17 cellular contexts compared by ENCODE assay signal in genomic region chr13:26993780-26994179, GRCh38.
DNase-seq lines count a peak whose midpoint lies in the region; ATAC-seq and TF ChIP-seq lines count a peak whose summit lies in the region.
"Had no signal": no experiment of that assay in that cellular context is flagged by ENCODE, and none has a peak within 500 bp of the region (broad histone marks: within the 10 kb centered on the region; RNA-seq: fewer than 3 reads in every experiment).

No MANE protein-coding gene starts in this region.

- no peak for ATAC-seq in Panc1
- ATAC-seq: CD8-positive, alpha-beta T cell; GM23338 had no signal

- DNase-seq in Panc1 (ENCODE audit: low read depth, low spot score), result no peak
- no peak for DNase-seq in esophagus squamous epithelium (lab: John Stamatoyannopoulos, UW)
- DNase-seq in neuronal stem cell (ENCODE audit: low spot score), result no peak
- DNase-seq in suprapubic skin (ENCODE audit: low spot score in 2 of 2), result peak; percentile 19 to 40
- DNase-seq in CD14-positive monocyte (ENCODE audit: low spot score), result no peak
- DNase-seq in kidney tubule cell (ENCODE audit: low spot score), result no peak
- no peak for DNase-seq in vagina (ENCODE audit: extremely low spot score in 2 of 2)
- DNase-seq: BE2C; CD8-positive, alpha-beta T cell; COR-L47; DMS153; DMS79 treated with DMSO at 0.1 percent for 48 hours; EL; H9; IMR-90 had no signal

- H3K27ac ChIP-seq in Panc1 (ENCODE audit: low read length) (peak overlapping the region; percentile 100), esophagus squamous epithelium (peak overlapping the region in 3 of 4 donors; percentile 45 to 72 (median 54)), neuronal stem cell (replicated peaks; ENCODE audit: low read length) (no peak overlapping the region), suprapubic skin (no peak overlapping the region), vagina (no peak overlapping the region)
- H3K27ac ChIP-seq: C4-2B had no signal

- intact Hi-C loops in Panc1 (cut with micrococcal nuclease; ENCODE audit: unreplicated experiment), result no loop called here
- intact Hi-C loops in esophagus squamous epithelium (cut with DNase I), result no loop called here
- intact Hi-C loops in CD14-positive monocyte (cut with micrococcal nuclease), result no loop called here
- intact Hi-C loops in vagina (cut with DNase I), result no loop called here

- H3K4me3 ChIP-seq in Panc1 (ENCODE audit: low read depth in 2 of 2, low read length in 2 of 2), result no peak overlapping the region
- no peak overlapping the region for H3K4me3 ChIP-seq in esophagus squamous epithelium
- no peak overlapping the region for H3K4me3 ChIP-seq in neuronal stem cell (ENCODE audit: low read length in 2 of 2)
- H3K4me3 ChIP-seq in suprapubic skin, result no peak overlapping the region
- H3K4me3 ChIP-seq in vagina, result no peak overlapping the region
- H3K4me3 ChIP-seq: GM23338 had no signal

- H3K9ac ChIP-seq in neuronal stem cell (ENCODE audit: low read depth, low read length, poor library complexity), result no peak overlapping the region

- no peak overlapping the region for H3K4me2 ChIP-seq in neuronal stem cell (ENCODE audit: insufficient read depth, low read length, poor library complexity, severe bottlenecking)
- H3K4me2 ChIP-seq: GM23338 had no signal

- H3K27me3 Mint-ChIP-seq in CD14-positive monocyte (ENCODE audit: low read depth in 3 of 3), result peaks cover 0 to 6% (median 6%) of the 10 kb centered on the region in 3 donors

- no peak overlapping the region for H4K8ac ChIP-seq in neuronal stem cell (ENCODE audit: low read depth, low read length)

- no peak for TF ChIP-seq CTCF in Panc1 (IDR thresholded peaks at IDR 0.05)
- no peak for TF ChIP-seq CTCF in esophagus squamous epithelium (IDR thresholded peaks at IDR 0.05)
- no peak for TF ChIP-seq CTCF in suprapubic skin (IDR thresholded peaks at IDR 0.05)
- TF ChIP-seq CTCF in CD14-positive monocyte (IDR thresholded peaks at IDR 0.05), result no peak
- no peak for TF ChIP-seq CTCF in vagina (IDR thresholded peaks at IDR 0.05)

- TF ChIP-seq POLR2A in esophagus squamous epithelium (IDR thresholded peaks at IDR 0.05) (no peak), suprapubic skin (IDR thresholded peaks at IDR 0.05) (no peak), vagina (IDR thresholded peaks at IDR 0.05) (no peak)

- H2BK5ac ChIP-seq in neuronal stem cell (ENCODE audit: low read length), result no peak overlapping the region

- H3K27me3 ChIP-seq in Panc1 (ENCODE audit: control insufficient read depth, insufficient read depth, low read length), result no peaks in the 10 kb centered on the region
- H3K27me3 ChIP-seq in esophagus squamous epithelium, result peaks cover 0 to 12% (median 0%) of the 10 kb centered on the region in 4 donors
- peaks cover 0 to 3% (median 0%) of the 10 kb centered on the region in 3 experiments for H3K27me3 ChIP-seq in neuronal stem cell (ENCODE audit: control insufficient read depth in 3 of 3, insufficient read depth in 3 of 3, low read depth in 1 of 3, low read length in 3 of 3)
- peaks cover 9% of the 10 kb centered on the region for H3K27me3 ChIP-seq in suprapubic skin
- H3K27me3 ChIP-seq in vagina, result no peaks in the 10 kb centered on the region
- H3K27me3 ChIP-seq: BE2C had no signal

- peaks cover 4% of the 10 kb centered on the region for H3K4me1 Mint-ChIP-seq in CD14-positive monocyte
- H3K4me1 Mint-ChIP-seq: GM23338, H9 had no signal

- H3K14ac ChIP-seq in neuronal stem cell (ENCODE audit: low read length), result no peak overlapping the region

- no peak for TF ChIP-seq EP300 in suprapubic skin (IDR thresholded peaks at IDR 0.05)

- no peak overlapping the region for H3K27ac Mint-ChIP-seq in CD14-positive monocyte
- H3K27ac Mint-ChIP-seq: CD8-positive, alpha-beta T cell; GM23338; H9 had no signal

- H3K36me3 Mint-ChIP-seq in CD14-positive monocyte, result no peaks in the 10 kb centered on the region
- H3K36me3 Mint-ChIP-seq: CD8-positive, alpha-beta T cell had no signal

- H3K23ac ChIP-seq in neuronal stem cell (ENCODE audit: low read depth, low read length, poor library complexity), result peak overlapping the region; percentile 25

- H3K4me1 ChIP-seq in Panc1 (ENCODE audit: control insufficient read depth, insufficient read depth, low read length) (peaks cover 52% of the 10 kb centered on the region), esophagus squamous epithelium (peaks cover 0 to 41% (median 16%) of the 10 kb centered on the region in 3 donors), neuronal stem cell (ENCODE audit: control insufficient read depth in 2 of 2, insufficient read depth in 1 of 2, low read depth in 1 of 2, low read length in 2 of 2) (no peaks in the 10 kb centered on the region), suprapubic skin (no peaks in the 10 kb centered on the region), vagina (peaks cover 15% of the 10 kb centered on the region)
- H3K4me1 ChIP-seq: BE2C had no signal

- H2BK15ac ChIP-seq in neuronal stem cell (ENCODE audit: low read length), result no peak overlapping the region

- H3K4ac ChIP-seq in neuronal stem cell (ENCODE audit: low read length), result no peak overlapping the region

- in situ Hi-C loops in Panc1 (cut with HindIII; ENCODE audit: low pct_unique_long_range_greater_than_20kb, low sequenced_read_pairs), result no loop called here

- 88 to 100% methylated on average over 1 to 2 of the region's 3 CpGs for WGBS in esophagus squamous epithelium, 2 donors
- no CpG with 5 or more reads among the region's 3 CpGs for WGBS in neuronal stem cell (ENCODE audit: extremely low coverage in 2 of 2, insufficient read length in 2 of 2, insufficient replicate concordance in 1 of 2), 2 donors
- WGBS in suprapubic skin, result 87% methylated on average over 3 of the region's 3 CpGs

- no peaks in the 10 kb centered on the region for H3K79me1 ChIP-seq in neuronal stem cell (ENCODE audit: low read depth, low read length)

- no peak overlapping the region for H2AK5ac ChIP-seq in neuronal stem cell (ENCODE audit: low read depth, low read length)

- peaks cover 0 to 2% (median 0%) of the 10 kb centered on the region in 7 donors for H3K9me3 Mint-ChIP-seq in CD14-positive monocyte
- H3K9me3 Mint-ChIP-seq: CD8-positive, alpha-beta T cell; GM23338 had no signal

- no TSS peak for BruUV-seq in Panc1 (replicated peaks; lab: Mats Ljungman, UMichigan)

- H3K18ac ChIP-seq in neuronal stem cell (ENCODE audit: low read length), result no peak overlapping the region

- H4K91ac ChIP-seq in neuronal stem cell (ENCODE audit: low read depth, low read length, poor library complexity), result no peak overlapping the region

- CTCF ChIA-PET in Panc1 (lab: Charles Lee), result no interaction called here

- no peak overlapping the region for H3K4me3 Mint-ChIP-seq in CD14-positive monocyte
- H3K4me3 Mint-ChIP-seq: CD8-positive, alpha-beta T cell; GM23338; H9 had no signal

- H3K36me3 ChIP-seq in Panc1 (ENCODE audit: control insufficient read depth, insufficient read depth, low read length) (no peaks in the 10 kb centered on the region), esophagus squamous epithelium (no peaks in the 10 kb centered on the region), neuronal stem cell (replicated peaks in 1 of 2; ENCODE audit: control insufficient read depth in 2 of 2, insufficient read depth in 2 of 2, low read length in 2 of 2) (no peaks in the 10 kb centered on the region), suprapubic skin (no peaks in the 10 kb centered on the region), vagina (no peaks in the 10 kb centered on the region)
- H3K36me3 ChIP-seq: BE2C had no signal

- POLR2A ChIA-PET in Panc1 (lab: Charles Lee), result no interaction called here

- H2BK12ac ChIP-seq in neuronal stem cell (ENCODE audit: low read length), result no peak overlapping the region

- H3K9me3 ChIP-seq in Panc1 (ENCODE audit: control insufficient read depth, insufficient read depth, low read depth, low read length) (peaks cover 4% of the 10 kb centered on the region; the same call in 1 of the 2 replicates), esophagus squamous epithelium (peaks cover 0 to 4% (median 0%) of the 10 kb centered on the region in 3 donors), neuronal stem cell (replicated peaks in 1 of 2; ENCODE audit: control insufficient read depth in 2 of 2, insufficient read depth in 1 of 2, low read depth in 1 of 2, low read length in 2 of 2) (no peaks in the 10 kb centered on the region), suprapubic skin (no peaks in the 10 kb centered on the region), vagina (no peaks in the 10 kb centered on the region)
- H3K9me3 ChIP-seq: BE2C had no signal

- H2AFZ ChIP-seq in neuronal stem cell (ENCODE audit: low read length), result no peak overlapping the region
- H2AFZ ChIP-seq: GM23338 had no signal

- H2BK120ac ChIP-seq in neuronal stem cell (ENCODE audit: low read depth, low read length), result no peak overlapping the region

Comparison
In these comparisons a context has a peak if more than half of its experiments do, and no peak if none do; other contexts are left out.
1. DNase-seq: peak in suprapubic skin (2 of 2); none in Panc1 (single experiment), esophagus squamous epithelium (single experiment), neuronal stem cell (single experiment), CD14-positive monocyte (single experiment), kidney tubule cell (single experiment) and vagina (0 of 2).
2. H3K27ac ChIP-seq: peak in Panc1 (single experiment) and esophagus squamous epithelium (3 of 4); none in neuronal stem cell (single experiment), suprapubic skin (single experiment) and vagina (single experiment).